In the genomic region with DNA sequence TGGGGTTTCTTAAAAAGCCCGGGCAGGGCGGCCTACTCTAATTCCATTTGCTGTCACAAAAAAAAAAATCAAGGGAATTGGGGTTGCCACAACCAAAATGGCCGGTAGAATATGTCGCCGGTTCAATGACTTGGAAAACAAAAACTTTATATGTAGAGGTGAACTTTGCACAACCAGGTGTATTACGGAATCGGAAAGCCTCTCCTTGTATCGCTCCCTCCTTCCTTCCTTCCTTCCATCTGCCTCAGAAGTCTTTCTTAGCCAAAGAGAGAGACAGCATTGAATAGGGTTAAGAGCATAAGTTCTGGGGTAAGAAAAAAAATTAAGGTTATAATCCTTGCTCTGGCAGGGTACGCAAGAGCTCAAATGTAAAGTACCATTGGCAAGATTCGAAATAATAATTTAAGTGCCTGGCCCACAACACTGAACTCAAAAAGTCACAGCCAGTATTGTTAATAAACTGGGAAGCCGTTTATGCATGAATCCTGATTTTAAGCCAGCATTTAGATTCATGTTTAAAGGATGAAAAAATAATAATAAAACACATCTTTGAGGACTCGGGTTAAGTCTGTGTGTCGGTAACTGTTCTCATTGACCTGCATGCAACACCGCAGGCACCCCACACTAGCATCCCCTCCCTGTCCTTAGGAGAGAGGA, we compare ENCODE assay signal across 8 cellular contexts. TPM values are rescaled to one million over a fixed set of nuclear protein-coding genes. Genes with fewer than 3 reads are reported as not detected.
A peak's percentile ranks its signal among the peaks of the same experiment; 100 is the strongest.
DNase-seq lines count a peak whose midpoint lies in the region; ATAC-seq and TF ChIP-seq lines count a peak whose summit lies in the region.

No MANE protein-coding gene starts in this region.

- H3K4me1 ChIP-seq in aorta (ENCODE audit: control insufficient read depth in 1 of 2, insufficient read depth in 2 of 2, low read length in 2 of 2): peaks cover 2 to 4% of the 10 kb centered on the region in 2 donors

- peaks cover 28% of the 10 kb centered on the region for H3K4me1 Mint-ChIP-seq in memory B cell

- ATAC-seq in GM18520 (IDR thresholded peaks at IDR 0.05; ENCODE audit: unreplicated experiment) (peak; percentile 5), HG03378 (IDR thresholded peaks at IDR 0.05; ENCODE audit: unreplicated experiment) (peak; percentile 29), memory B cell (ENCODE audit: low read depth) (peak; percentile 46), aorta (ENCODE audit: low FRiP score) (no peak)

- DNase-seq in AG09309 (ENCODE audit: low read depth): no peak
- DNase-seq in amniotic epithelial cell (ENCODE audit: low read depth): peak; percentile 45
- DNase-seq in memory B cell (ENCODE audit: low spot score in 2 of 2): no peak
- no peak for DNase-seq in aorta
- no peak for DNase-seq in nucleus accumbens (lab: John Stamatoyannopoulos, UW)
- no peak for DNase-seq in NCI-H345 (lab: John Stamatoyannopoulos, UW)

- no peaks in the 10 kb centered on the region for H3K36me3 ChIP-seq in aorta (ENCODE audit: control insufficient read depth in 1 of 2, insufficient read depth in 2 of 2, low read length in 1 of 2)

- WGBS in aorta, 2 donors: 8% methylated on average over 14 of the region's 14 CpGs

- H3K27me3 ChIP-seq in aorta (ENCODE audit: control insufficient read depth in 1 of 2, insufficient read depth in 2 of 2, low read length in 1 of 2): no peaks in the 10 kb centered on the region

- intact Hi-C loops in aorta (cut with DNase I): loop anchor here in 1 of 2 donors (5.0 kb wide), 1 partner anchor 105 kb away; no protein-coding TSS in a partner anchor

- no peaks in the 10 kb centered on the region for H3K9me3 ChIP-seq in aorta (ENCODE audit: control insufficient read depth, low read length)

- H3K4me3 ChIP-seq in AG09309 (ENCODE audit: control insufficient read depth, low read depth, low read length): peak overlapping the region; percentile 94
- peak overlapping the region; percentile 2 to 83 for H3K4me3 ChIP-seq in aorta (ENCODE audit: low read length in 2 of 2)

- peak overlapping the region; percentile 80 for H3K27ac Mint-ChIP-seq in memory B cell

- H3K4me3 Mint-ChIP-seq in memory B cell: peak overlapping the region; percentile 97

- no peaks in the 10 kb centered on the region for H3K27me3 Mint-ChIP-seq in memory B cell

- TF ChIP-seq CTCF in AG09309 (IDR thresholded peaks at IDR 0.05; ENCODE audit: control insufficient read depth, insufficient read depth, low read depth, low read length, missing control alignments): no peak

- H3K9me3 Mint-ChIP-seq in memory B cell: no peaks in the 10 kb centered on the region

- H3K36me3 Mint-ChIP-seq in memory B cell: no peaks in the 10 kb centered on the region

- H3K27ac ChIP-seq in aorta (ENCODE audit: low read depth in 1 of 2, low read length in 2 of 2): peak overlapping the region in 1 of 2 donors; percentile 59

RNA-seq across cellular contexts. Expression of a gene that starts 0.5 kb away (rescaled TPM):
- total RNA-seq in aorta: 100 to 1,000 TPM; 150 to 173 TPM
- polyA plus RNA-seq in aorta: 10 to 100 TPM; 26.2 to 78.3 TPM

RNA-seq across cellular contexts. Expression of a gene that starts 59.2 kb away (rescaled TPM):
- 10 to 100 TPM; 16.4 to 17.1 TPM for total RNA-seq in aorta
- 1 to 10 TPM; 2.8 to 3.3 TPM for polyA plus RNA-seq in aorta
